ENCODE assay signal across 1 cellular context in the genomic region with DNA sequence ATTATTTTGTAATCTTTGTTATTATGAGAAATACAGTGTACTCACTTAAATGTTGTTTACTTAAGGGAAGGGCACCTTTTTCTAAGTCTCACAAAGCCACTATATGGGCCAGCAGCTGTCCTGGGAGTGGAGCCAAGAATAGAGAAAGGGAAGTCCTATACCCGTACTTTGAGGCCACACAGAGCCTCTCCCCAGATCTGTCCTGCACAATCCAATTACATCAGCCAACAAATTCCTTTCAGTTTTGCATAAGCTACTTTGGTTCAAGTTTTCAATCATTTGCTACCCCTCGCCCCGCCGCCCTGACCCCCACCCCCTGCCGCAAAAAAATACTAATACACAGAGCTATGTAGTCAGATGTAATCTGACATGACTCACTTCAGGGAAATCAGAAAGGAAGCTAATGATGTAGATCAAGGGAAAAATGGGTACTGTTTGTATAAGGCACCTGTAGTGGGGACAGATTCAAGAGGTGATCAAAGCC.
TF ChIP-seq lines count a peak whose summit lies in the region.

No MANE protein-coding gene starts in this region.

TF ChIP-seq in GM23338, 12 proteins besides CTCF, POLR2A, EP300 and RAD21 (continued from another document):
- TF ChIP-seq, protein P1, sequence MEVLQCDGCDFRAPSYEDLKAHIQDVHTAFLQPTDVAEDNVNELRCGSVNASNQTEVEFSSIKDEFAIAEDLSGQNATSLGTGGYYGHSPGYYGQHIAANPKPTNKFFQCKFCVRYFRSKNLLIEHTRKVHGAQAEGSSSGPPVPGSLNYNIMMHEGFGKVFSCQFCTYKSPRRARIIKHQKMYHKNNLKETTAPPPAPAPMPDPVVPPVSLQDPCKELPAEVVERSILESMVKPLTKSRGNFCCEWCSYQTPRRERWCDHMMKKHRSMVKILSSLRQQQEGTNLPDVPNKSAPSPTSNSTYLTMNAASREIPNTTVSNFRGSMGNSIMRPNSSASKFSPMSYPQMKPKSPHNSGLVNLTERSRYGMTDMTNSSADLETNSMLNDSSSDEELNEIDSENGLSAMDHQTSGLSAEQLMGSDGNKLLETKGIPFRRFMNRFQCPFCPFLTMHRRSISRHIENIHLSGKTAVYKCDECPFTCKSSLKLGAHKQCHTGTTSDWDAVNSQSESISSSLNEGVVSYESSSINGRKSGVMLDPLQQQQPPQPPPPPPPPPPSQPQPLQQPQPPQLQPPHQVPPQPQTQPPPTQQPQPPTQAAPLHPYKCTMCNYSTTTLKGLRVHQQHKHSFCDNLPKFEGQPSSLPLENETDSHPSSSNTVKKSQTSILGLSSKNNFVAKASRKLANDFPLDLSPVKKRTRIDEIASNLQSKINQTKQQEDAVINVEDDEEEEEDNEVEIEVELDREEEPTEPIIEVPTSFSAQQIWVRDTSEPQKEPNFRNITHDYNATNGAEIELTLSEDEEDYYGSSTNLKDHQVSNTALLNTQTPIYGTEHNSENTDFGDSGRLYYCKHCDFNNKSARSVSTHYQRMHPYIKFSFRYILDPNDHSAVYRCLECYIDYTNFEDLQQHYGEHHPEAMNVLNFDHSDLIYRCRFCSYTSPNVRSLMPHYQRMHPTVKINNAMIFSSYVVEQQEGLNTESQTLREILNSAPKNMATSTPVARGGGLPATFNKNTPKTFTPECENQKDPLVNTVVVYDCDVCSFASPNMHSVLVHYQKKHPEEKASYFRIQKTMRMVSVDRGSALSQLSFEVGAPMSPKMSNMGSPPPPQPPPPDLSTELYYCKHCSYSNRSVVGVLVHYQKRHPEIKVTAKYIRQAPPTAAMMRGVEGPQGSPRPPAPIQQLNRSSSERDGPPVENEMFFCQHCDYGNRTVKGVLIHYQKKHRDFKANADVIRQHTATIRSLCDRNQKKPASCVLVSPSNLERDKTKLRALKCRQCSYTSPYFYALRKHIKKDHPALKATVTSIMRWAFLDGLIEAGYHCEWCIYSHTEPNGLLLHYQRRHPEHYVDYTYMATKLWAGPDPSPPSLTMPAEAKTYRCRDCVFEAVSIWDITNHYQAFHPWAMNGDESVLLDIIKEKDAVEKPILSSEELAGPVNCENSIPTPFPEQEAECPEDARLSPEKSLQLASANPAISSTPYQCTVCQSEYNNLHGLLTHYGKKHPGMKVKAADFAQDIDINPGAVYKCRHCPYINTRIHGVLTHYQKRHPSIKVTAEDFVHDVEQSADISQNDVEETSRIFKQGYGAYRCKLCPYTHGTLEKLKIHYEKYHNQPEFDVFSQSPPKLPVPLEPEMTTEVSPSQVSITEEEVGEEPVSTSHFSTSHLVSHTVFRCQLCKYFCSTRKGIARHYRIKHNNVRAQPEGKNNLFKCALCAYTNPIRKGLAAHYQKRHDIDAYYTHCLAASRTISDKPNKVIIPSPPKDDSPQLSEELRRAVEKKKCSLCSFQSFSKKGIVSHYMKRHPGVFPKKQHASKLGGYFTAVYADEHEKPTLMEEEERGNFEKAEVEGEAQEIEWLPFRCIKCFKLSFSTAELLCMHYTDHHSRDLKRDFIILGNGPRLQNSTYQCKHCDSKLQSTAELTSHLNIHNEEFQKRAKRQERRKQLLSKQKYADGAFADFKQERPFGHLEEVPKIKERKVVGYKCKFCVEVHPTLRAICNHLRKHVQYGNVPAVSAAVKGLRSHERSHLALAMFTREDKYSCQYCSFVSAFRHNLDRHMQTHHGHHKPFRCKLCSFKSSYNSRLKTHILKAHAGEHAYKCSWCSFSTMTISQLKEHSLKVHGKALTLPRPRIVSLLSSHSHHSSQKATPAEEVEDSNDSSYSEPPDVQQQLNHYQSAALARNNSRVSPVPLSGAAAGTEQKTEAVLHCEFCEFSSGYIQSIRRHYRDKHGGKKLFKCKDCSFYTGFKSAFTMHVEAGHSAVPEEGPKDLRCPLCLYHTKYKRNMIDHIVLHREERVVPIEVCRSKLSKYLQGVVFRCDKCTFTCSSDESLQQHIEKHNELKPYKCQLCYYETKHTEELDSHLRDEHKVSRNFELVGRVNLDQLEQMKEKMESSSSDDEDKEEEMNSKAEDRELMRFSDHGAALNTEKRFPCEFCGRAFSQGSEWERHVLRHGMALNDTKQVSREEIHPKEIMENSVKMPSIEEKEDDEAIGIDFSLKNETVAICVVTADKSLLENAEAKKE (CRISPR knock-in tag; IDR thresholded peaks at IDR 0.05): no peak
- TF ChIP-seq, protein P2, sequence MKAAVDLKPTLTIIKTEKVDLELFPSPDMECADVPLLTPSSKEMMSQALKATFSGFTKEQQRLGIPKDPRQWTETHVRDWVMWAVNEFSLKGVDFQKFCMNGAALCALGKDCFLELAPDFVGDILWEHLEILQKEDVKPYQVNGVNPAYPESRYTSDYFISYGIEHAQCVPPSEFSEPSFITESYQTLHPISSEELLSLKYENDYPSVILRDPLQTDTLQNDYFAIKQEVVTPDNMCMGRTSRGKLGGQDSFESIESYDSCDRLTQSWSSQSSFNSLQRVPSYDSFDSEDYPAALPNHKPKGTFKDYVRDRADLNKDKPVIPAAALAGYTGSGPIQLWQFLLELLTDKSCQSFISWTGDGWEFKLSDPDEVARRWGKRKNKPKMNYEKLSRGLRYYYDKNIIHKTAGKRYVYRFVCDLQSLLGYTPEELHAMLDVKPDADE (IDR thresholded peaks at IDR 0.05): no peak
- TF ChIP-seq EZH2 (IDR thresholded peaks at IDR 0.05; ENCODE audit: low read depth, unreplicated experiment): no peak
- no peak for TF ChIP-seq ZNF114 (CRISPR knock-in tag; IDR thresholded peaks at IDR 0.05)
